ENCODE assay signal across 10 cellular contexts in genomic region chr2:236164201-236164982, GRCh38. TPM values are rescaled to one million over a fixed set of nuclear protein-coding genes. Genes with fewer than 3 reads are reported as not detected.
DNase-seq lines count a peak whose midpoint lies in the region; ATAC-seq, FAIRE-seq and TF ChIP-seq lines count a peak whose summit lies in the region.
"Had no signal": no experiment of that assay in that cellular context is flagged by ENCODE, and none has a peak within 500 bp of the region (broad histone marks: within the 10 kb centered on the region; RNA-seq: fewer than 3 reads in every experiment).

No MANE protein-coding gene starts in this region.

- TF ChIP-seq EP300 in H1 (IDR thresholded peaks at IDR 0.05; ENCODE audit: borderline replicate concordance in 1 of 2, low read depth in 2 of 2, low read length in 2 of 2) = no peak

- H2BK5ac ChIP-seq in H1 (ENCODE audit: low read depth, low read length) = peak overlapping the region; percentile 66; the same call in 1 of the 2 replicates

- H4K5ac ChIP-seq in H1 (ENCODE audit: insufficient read length, low read depth, low read length) = no peak overlapping the region

- POLR2A ChIA-PET in H1 (lab: Charles Lee; ENCODE audit: partially characterized antibody) = no interaction called here
- POLR2A ChIA-PET in naive thymus-derived CD8-positive, alpha-beta T cell (lab: Charles Lee) = no interaction called here

- peak overlapping the region; percentile 65 for H4K91ac ChIP-seq in H1 (replicated peaks; ENCODE audit: insufficient read length, low read length)

- DNase-seq in H7 (peak; percentile 93), H1 (ENCODE audit: low read depth in 1 of 2, low spot score in 2 of 2) (peak in 1 of 2 experiments; percentile 81), Kasumi-1 (lab: John Stamatoyannopoulos, UW) (no peak), NCI-H526 (lab: John Stamatoyannopoulos, UW) (no peak), OCI-M1 (lab: John Stamatoyannopoulos, UW) (no peak)
- no peak for DNase-seq in naive thymus-derived CD8-positive, alpha-beta T cell
- DNase-seq: NCI-H2029, WERI-Rb-1 had no signal

- H3K23me2 ChIP-seq in H1 (ENCODE audit: low read depth, low read length) = peaks cover 23% of the 10 kb centered on the region; the same call in 1 of the 2 replicates

- TF ChIP-seq RAD21 in H1 (IDR thresholded peaks at IDR 0.05 in 1 of 2, conservative IDR thresholded peaks at IDR 0.05 in 1 of 2; ENCODE audit: low read depth in 2 of 2, low read length in 2 of 2) = no peak

- TF ChIP-seq CTCF in H1 (IDR thresholded peaks at IDR 0.05; ENCODE audit: control extremely low read depth in 1 of 3, insufficient read depth in 1 of 3, low read depth in 1 of 3, low read length in 3 of 3) = no peak

- H3K27ac Mint-ChIP-seq in naive thymus-derived CD8-positive, alpha-beta T cell = peak overlapping the region in 1 of 10 donors; percentile 53

- H3K79me2 ChIP-seq in ACC112 (ENCODE audit: control insufficient read depth, insufficient read depth, low read length, unreplicated experiment) (no peaks in the 10 kb centered on the region), H1 (ENCODE audit: control insufficient read depth in 1 of 2, insufficient read depth in 2 of 2, low read length in 2 of 2) (no peaks in the 10 kb centered on the region)

- WGBS in H1 (ENCODE audit: extremely low coverage in 1 of 2, insufficient coverage in 1 of 2, insufficient read length in 1 of 2, insufficient replicate concordance in 2 of 2, low coverage in 1 of 2, low lambda C conversion rate in 2 of 2, missing lambda C conversion rate in 1 of 2), 2 experiments = 1% methylated on average over 46 of the region's 70 CpGs; no CpG with 5 or more reads in 1 of the 2 experiments

- H3K4ac ChIP-seq in H1 (replicated peaks; ENCODE audit: insufficient read length, low read depth, low read length) = no peak overlapping the region

- CTCF ChIA-PET in H1 (lab: Charles Lee; ENCODE audit: partially characterized antibody) = interaction anchor here (1.0 to 2.9 kb wide), 3 partner anchors 10 to 14 kb away, joined by 4 to 16 read pairs (median 6); no protein-coding TSS in a partner anchor

- H2BK120ac ChIP-seq in H1 (replicated peaks; ENCODE audit: low read depth, low read length) = no peak overlapping the region

- H3K4me2 ChIP-seq in H1 (ENCODE audit: insufficient read depth in 1 of 2, low read depth in 2 of 2, low read length in 2 of 2) = peak overlapping the region; percentile 47 to 72

- H3K18ac ChIP-seq in H1 (ENCODE audit: extremely low read depth, low read length) = peak overlapping the region; percentile 87

- H3K4me1 ChIP-seq in ACC112 (ENCODE audit: control insufficient read depth, insufficient read depth, low read length, unreplicated experiment) (peaks cover 5% of the 10 kb centered on the region), H1 (replicated peaks in 1 of 4; ENCODE audit: control insufficient read depth in 3 of 4, insufficient read depth in 4 of 4, low read length in 3 of 4) (peaks cover 12 to 51% (median 42%) of the 10 kb centered on the region in 4 experiments)

- H3K36me3 ChIP-seq in ACC112 (ENCODE audit: insufficient read depth, low read length) (no peaks in the 10 kb centered on the region), H7 (replicated peaks; ENCODE audit: control insufficient read depth, insufficient read depth, low read length) (no peaks in the 10 kb centered on the region), H1 (ENCODE audit: control insufficient read depth in 2 of 4, insufficient read depth in 4 of 4, low read length in 3 of 4) (peaks cover 0 to 4% (median 0%) of the 10 kb centered on the region in 4 experiments; a peak in 2 of 8 replicates)
- H3K36me3 ChIP-seq: WERI-Rb-1 had no signal

- no peak overlapping the region for H3K23ac ChIP-seq in H1 (ENCODE audit: insufficient read length)

- peak overlapping the region in 6 of 10 donors; percentile 30 to 69 (median 49) for H3K4me3 Mint-ChIP-seq in naive thymus-derived CD8-positive, alpha-beta T cell

- TF ChIP-seq POLR2A in H1 (IDR thresholded peaks at IDR 0.05; ENCODE audit: control extremely low read depth in 1 of 2, low read depth in 2 of 2, low read length in 2 of 2) = no peak

- H3K4me1 Mint-ChIP-seq in naive thymus-derived CD8-positive, alpha-beta T cell = peaks cover 6 to 20% (median 14%) of the 10 kb centered on the region in 4 donors

- no peak overlapping the region for H3K27ac ChIP-seq in ACC112 (ENCODE audit: low read depth, low read length)
- H3K27ac ChIP-seq in H1 (ENCODE audit: low read depth, low read length) = no peak overlapping the region
- H3K27ac ChIP-seq: WERI-Rb-1 had no signal

- H2BK12ac ChIP-seq in H1 (ENCODE audit: low read depth, low read length) = 0 out of 2 replicates have a peak overlapping the region, but pooled peaks have one; percentile 27

- no peak overlapping the region for H2BK20ac ChIP-seq in H1 (ENCODE audit: low read length)

- peaks cover 18% of the 10 kb centered on the region in 2 experiments for H4K20me1 ChIP-seq in H1 (replicated peaks in 1 of 2; ENCODE audit: control insufficient read depth in 1 of 2, insufficient read depth in 2 of 2, low read length in 2 of 2)

- no peak for FAIRE-seq in H1 (lab: Jason Lieb, UNC)

- peaks cover 21 to 57% (median 40%) of the 10 kb centered on the region in 5 donors for H3K27me3 Mint-ChIP-seq in naive thymus-derived CD8-positive, alpha-beta T cell

- no peaks in the 10 kb centered on the region for H3K79me1 ChIP-seq in H1 (ENCODE audit: low read depth, low read length)

- H2AK5ac ChIP-seq in H1 (ENCODE audit: low read depth, low read length) = no peak overlapping the region

- H3K56ac ChIP-seq in H1 (replicated peaks; ENCODE audit: insufficient read length, low read depth, low read length) = no peak overlapping the region

- H3K27me3 ChIP-seq in ACC112 (ENCODE audit: insufficient read depth, low read length) (peaks cover 100% of the 10 kb centered on the region), H7 (ENCODE audit: control insufficient read depth, insufficient read depth, low read length) (peaks cover 91% of the 10 kb centered on the region), H1 (replicated peaks in 1 of 4; ENCODE audit: control insufficient read depth in 3 of 4, extremely low read depth in 1 of 4, insufficient read depth in 3 of 4, low read length in 3 of 4) (peaks cover 90 to 99% (median 95%) of the 10 kb centered on the region in 4 experiments)

- no peak for ATAC-seq in naive thymus-derived CD8-positive, alpha-beta T cell
- no peak for ATAC-seq in GM21723 (IDR thresholded peaks at IDR 0.05; ENCODE audit: unreplicated experiment)

- no peak overlapping the region for H3K14ac ChIP-seq in H1 (ENCODE audit: insufficient read length)

- H3K9me3 Mint-ChIP-seq in naive thymus-derived CD8-positive, alpha-beta T cell = no peaks in the 10 kb centered on the region

- H3K4me3 ChIP-seq in ACC112 (ENCODE audit: low read depth, low read length) = peak overlapping the region; percentile 67
- peak overlapping the region; percentile 57 for H3K4me3 ChIP-seq in H7 (ENCODE audit: insufficient read depth, low read depth, low read length)
- peak overlapping the region; percentile 7 to 60 (median 32) for H3K4me3 ChIP-seq in H1 (ENCODE audit: extremely low read depth in 1 of 4, insufficient read depth in 2 of 4, low read depth in 3 of 4, low read length in 4 of 4)

- H2AFZ ChIP-seq in ACC112 (ENCODE audit: low read length, unreplicated experiment) (peak overlapping the region; percentile 1), H1 (ENCODE audit: low read length) (no peak overlapping the region)

- peaks cover 0 to 2% (median 0%) of the 10 kb centered on the region in 3 donors for H3K36me3 Mint-ChIP-seq in naive thymus-derived CD8-positive, alpha-beta T cell

- H4K8ac ChIP-seq in H1 (ENCODE audit: extremely low read depth, insufficient read depth, low read length) = no peak overlapping the region; the same call in 1 of the 2 replicates

- no peak overlapping the region for H3K9ac ChIP-seq in H1 (replicated peaks in 1 of 4; ENCODE audit: extremely low read depth in 1 of 4, low read depth in 3 of 4, low read length in 3 of 4)

- H2BK15ac ChIP-seq in H1 (ENCODE audit: low read length) = no peak overlapping the region; the same call in 1 of the 2 replicates

- no peaks in the 10 kb centered on the region for H3K9me3 ChIP-seq in H1 (ENCODE audit: insufficient read depth in 2 of 2, low read depth in 1 of 2, low read length in 1 of 2)

RNA-seq across cellular contexts. Expression of gene GBX2, which starts 3.8 kb away (rescaled TPM):
- total RNA-seq in H7 (2014; rRNA removed; shearing (Covaris generic)) = 24.4 and 27.3 TPM in 2 replicates
- total RNA-seq in H1 (2021; fragmentation: NEBNext Ultra II Directional; extraction: Animal tissue kit (Norgen Biotek cat#: 25700)) = 0.89 and 1.2 TPM in 2 replicates
- polyA plus RNA-seq in H1 (2011; rRNA removed) = 0.38 and 0.64 TPM in 2 replicates
- polyA plus RNA-seq in H1 (2011; cell fraction: cytosol; rRNA removed) = 0.54 TPM
- polyA plus RNA-seq in H1 (2011; cell fraction: nucleus; rRNA removed) = 0.74 TPM
- polyA plus RNA-seq in H1 (2012, experiment 1 of 2) = 0.53 to 0.94 TPM (median 0.74 TPM) in 4 replicates
- 0.68 TPM for polyA plus RNA-seq in H1 (2012, experiment 2 of 2)
- polyA plus RNA-seq in H1 (2013, experiment 1 of 2) = 1.9 TPM
- 1.9 TPM for polyA plus RNA-seq in H1 (2013, experiment 2 of 2)
- polyA minus RNA-seq in H1 (2011; rRNA and poly(A)+ RNA removed) = 0.24 and 0.32 TPM in 2 replicates
- 0.88 TPM for polyA minus RNA-seq in H1 (2011; cell fraction: cytosol; rRNA and poly(A)+ RNA removed)
- 1.9 TPM for polyA minus RNA-seq in H1 (2011; cell fraction: nucleus; rRNA and poly(A)+ RNA removed)
- total RNA-seq in naive thymus-derived CD8-positive, alpha-beta T cell = not detected
- polyA plus RNA-seq in naive thymus-derived CD8-positive, alpha-beta T cell = not detected

Comparison
In these comparisons a context has a peak if more than half of its experiments do, and no peak if none do; other contexts are left out.
1. RNA of gene GBX2, which starts 3.8 kb away (total RNA-seq): 24.4 to 27.3 TPM in H7; 0.89 to 1.2 TPM in H1 and not detected in naive thymus-derived CD8-positive, alpha-beta T cell; every median in the first group is over 10 times any median in the second.
2. Peak in every context shown above with its lines, with median percentiles within 50 percentile points of each other: H3K4me3 ChIP-seq.